8 cellular contexts compared by ENCODE assay signal in genomic region chr3:189947948-189948723, GRCh38.
A peak's percentile ranks its signal among the peaks of the same experiment; 100 is the strongest.
DNase-seq lines count a peak whose midpoint lies in the region; ATAC-seq and TF ChIP-seq lines count a peak whose summit lies in the region.

No MANE protein-coding gene starts in this region.

- H3K4me1 Mint-ChIP-seq in activated CD4-positive, alpha-beta memory T cell treated with anti-CD3 and anti-CD28 coated beads, Interleukin-2, amount 10 ng/mL, durations not matched to agents 7 days and 5 days = peaks cover 4% of the 10 kb centered on the region

- H3K9me3 Mint-ChIP-seq in activated CD4-positive, alpha-beta memory T cell treated with anti-CD3 and anti-CD28 coated beads, Interleukin-2, amount 10 ng/mL, durations not matched to agents 7 days and 5 days = no peaks in the 10 kb centered on the region

- TF ChIP-seq EP300 in suprapubic skin (IDR thresholded peaks at IDR 0.05) = no peak

- no peaks in the 10 kb centered on the region for H3K36me3 Mint-ChIP-seq in activated CD4-positive, alpha-beta memory T cell treated with anti-CD3 and anti-CD28 coated beads, Interleukin-2, amount 10 ng/mL, durations not matched to agents 7 days and 5 days (ENCODE audit: low read depth)

- DNase-seq in heart left ventricle (no peak), left cardiac atrium (no peak), NB4 (ENCODE audit: low read depth) (peak; percentile 24), adipocyte (ENCODE audit: low read depth) (peak; percentile 69), midbrain (lab: John Stamatoyannopoulos, UW) (peak; percentile 14), sciatic nerve (ENCODE audit: low spot score) (no peak), suprapubic skin (ENCODE audit: low spot score in 2 of 2) (no peak)
- no peak for DNase-seq in activated CD4-positive, alpha-beta memory T cell treated with anti-CD3 and anti-CD28 coated beads, Interleukin-2, amount 10 ng/mL, durations not matched to agents 7 days and 5 days

- no peak for TF ChIP-seq POLR2A in heart left ventricle (IDR thresholded peaks at IDR 0.05)
- no peak for TF ChIP-seq POLR2A in NB4 (IDR thresholded peaks at IDR 0.05; ENCODE audit: extremely low read depth, insufficient read length)
- no peak for TF ChIP-seq POLR2A in suprapubic skin (IDR thresholded peaks at IDR 0.05)

- peaks cover 0 to 5% (median 0%) of the 10 kb centered on the region in 12 donors for H3K4me1 ChIP-seq in heart left ventricle
- H3K4me1 ChIP-seq in adipocyte (ENCODE audit: control insufficient read depth, insufficient read depth, low read length) = no peaks in the 10 kb centered on the region
- H3K4me1 ChIP-seq in suprapubic skin = peaks cover 43% of the 10 kb centered on the region

- H3K36me3 ChIP-seq in heart left ventricle (no peaks in the 10 kb centered on the region), adipocyte (ENCODE audit: control insufficient read depth, insufficient read depth, low read length, severe bottlenecking) (no peaks in the 10 kb centered on the region), suprapubic skin (no peaks in the 10 kb centered on the region)

- H3K27ac Mint-ChIP-seq in activated CD4-positive, alpha-beta memory T cell treated with anti-CD3 and anti-CD28 coated beads, Interleukin-2, amount 10 ng/mL, durations not matched to agents 7 days and 5 days = no peak overlapping the region

- H3K27ac ChIP-seq in heart left ventricle = no peak overlapping the region
- H3K27ac ChIP-seq in suprapubic skin = no peak overlapping the region

- H3K4me3 Mint-ChIP-seq in activated CD4-positive, alpha-beta memory T cell treated with anti-CD3 and anti-CD28 coated beads, Interleukin-2, amount 10 ng/mL, durations not matched to agents 7 days and 5 days = no peak overlapping the region

- peaks cover 0 to 8% (median 0%) of the 10 kb centered on the region in 9 donors for H3K27me3 ChIP-seq in heart left ventricle
- no peaks in the 10 kb centered on the region for H3K27me3 ChIP-seq in adipocyte (replicated peaks; ENCODE audit: control insufficient read depth, insufficient read depth, low read length)
- no peaks in the 10 kb centered on the region for H3K27me3 ChIP-seq in suprapubic skin

- CTCF ChIA-PET in activated CD4-positive, alpha-beta memory T cell treated with anti-CD3 and anti-CD28 coated beads, Interleukin-2, amount 10 ng/mL, durations not matched to agents 7 days and 5 days (lab: Charles Lee) = interaction anchor here (0.7 to 3.2 kb wide), 12 partner anchors 8 to 791 kb away, joined by 3 to 31 read pairs (median 4); no protein-coding TSS in a partner anchor

- intact Hi-C loops in heart left ventricle (cut with DNase I) (loop anchor here in 7 of 10 donors (2.0 to 5.0 kb wide), 5 partner anchors 671 to 681 kb away; no protein-coding TSS in a partner anchor), left cardiac atrium (cut with DNase I) (loop anchor here in 1 of 2 donors (5.0 kb wide), 1 partner anchor 676 kb away; no protein-coding TSS in a partner anchor), sciatic nerve (cut with DNase I) (no loop called here)

- H3K27me3 Mint-ChIP-seq in activated CD4-positive, alpha-beta memory T cell treated with anti-CD3 and anti-CD28 coated beads, Interleukin-2, amount 10 ng/mL, durations not matched to agents 7 days and 5 days = peaks cover 8% of the 10 kb centered on the region

- no peak overlapping the region for H3K9ac ChIP-seq in adipocyte (ENCODE audit: low read length)

- ATAC-seq in heart left ventricle = no peak
- no peak for ATAC-seq in left cardiac atrium
- no peak for ATAC-seq in sciatic nerve

- H3K9me3 ChIP-seq in heart left ventricle = no peaks in the 10 kb centered on the region
- no peaks in the 10 kb centered on the region for H3K9me3 ChIP-seq in adipocyte (ENCODE audit: control insufficient read depth, low read length)
- H3K9me3 ChIP-seq in suprapubic skin = no peaks in the 10 kb centered on the region

- H3K4me3 ChIP-seq in heart left ventricle = no peak overlapping the region
- no peak overlapping the region for H3K4me3 ChIP-seq in NB4 (ENCODE audit: low read depth, low read length)
- H3K4me3 ChIP-seq in adipocyte (ENCODE audit: low read length) = no peak overlapping the region
- no peak overlapping the region for H3K4me3 ChIP-seq in suprapubic skin

- TF ChIP-seq CTCF in heart left ventricle (IDR thresholded peaks at IDR 0.05) (peak; percentile 33 to 64 (median 48)), NB4 (IDR thresholded peaks at IDR 0.05; ENCODE audit: low read depth, low read length) (peak; percentile 19), suprapubic skin (IDR thresholded peaks at IDR 0.05) (no peak)

- WGBS in heart left ventricle, 4 donors = 35 to 39% (median 36%) methylated on average over 6 of the region's 6 CpGs
- WGBS in suprapubic skin = 28% methylated on average over 6 of the region's 6 CpGs

- POLR2A ChIA-PET in activated CD4-positive, alpha-beta memory T cell treated with anti-CD3 and anti-CD28 coated beads, Interleukin-2, amount 10 ng/mL, durations not matched to agents 7 days and 5 days (lab: Charles Lee) = no interaction called here

Comparison
In these comparisons a context has a peak if more than half of its experiments do, and no peak if none do; other contexts are left out.
1. DNase-seq: peak in NB4 (single experiment), adipocyte (single experiment) and midbrain (single experiment); none in heart left ventricle (0 of 5), left cardiac atrium (single experiment), sciatic nerve (single experiment), activated CD4-positive, alpha-beta memory T cell treated with anti-CD3 and anti-CD28 coated beads, Interleukin-2, amount 10 ng/mL, durations not matched to agents 7 days and 5 days (single experiment) and suprapubic skin (0 of 2).
2. CTCF ChIP-seq: peak in heart left ventricle (12 of 12) and NB4 (single experiment); none in suprapubic skin (0 of 2).